3 cellular contexts compared by ENCODE assay signal in genomic region chr11:36679547-36679946, GRCh38.
DNase-seq lines count a peak whose midpoint lies in the region; ATAC-seq, FAIRE-seq and TF ChIP-seq lines count a peak whose summit lies in the region.
"Not testable (repeated sequence)": the region's sequence is repeated elsewhere in the genome, so short reads cannot be mapped to it uniquely, and the experiment has no call there.

No MANE protein-coding gene starts in this region.

- WGBS in K562 (ENCODE audit: insufficient coverage, low coverage, missing lambda C conversion rate): 2% methylated on average over 6 of the region's 6 CpGs

- H3K36me3 ChIP-seq in DND-41 (ENCODE audit: insufficient read depth, low read length); HEK293 (ENCODE audit: control insufficient read depth in 2 of 2, insufficient read depth in 1 of 2, low read length in 2 of 2); K562 (ENCODE audit: control insufficient read depth, insufficient read depth, low read length): not testable (repeated sequence)

- CTCF ChIA-PET in HEK293 (lab: Yijun Ruan, JAX); K562 (lab: Yijun Ruan, JAX; ENCODE audit: low intra/inter-chr PET ratio): not testable (repeated sequence)

- H3K4me1 ChIP-seq in DND-41 (ENCODE audit: insufficient read depth, low read length): peaks cover 53% of the 10 kb centered on the region
- not testable (repeated sequence) for H3K4me1 ChIP-seq in HEK293 (ENCODE audit: control insufficient read depth, insufficient read depth, low read length); K562 (replicated peaks in 1 of 2; ENCODE audit: control insufficient read depth in 2 of 2, insufficient read depth in 2 of 2, low read length in 2 of 2)

- BruUV-seq in K562 (replicated peaks; lab: Mats Ljungman, UMichigan): not testable (repeated sequence)

- H3K4me2 ChIP-seq in DND-41 (ENCODE audit: insufficient read depth, low read length); K562 (ENCODE audit: insufficient read depth, low read length): not testable (repeated sequence)

- not testable (repeated sequence) for FAIRE-seq in K562 (lab: Jason Lieb, UNC)

- H3K4me3 ChIP-seq in DND-41 (ENCODE audit: low read depth in 1 of 2, low read length in 2 of 2); HEK293 (ENCODE audit: low read depth, low read length); K562: not testable (repeated sequence)

- in situ Hi-C loops in K562 (cut with MboI): not testable (repeated sequence)

- H3K79me2 ChIP-seq in DND-41 (ENCODE audit: insufficient read depth, low read length): peaks cover 15% of the 10 kb centered on the region; the same call in 1 of the 2 replicates
- not testable (repeated sequence) for H3K79me2 ChIP-seq in K562 (ENCODE audit: control insufficient read depth, insufficient read depth, low read length)

- TF ChIP-seq RAD21 in K562 (CRISPR knock-in tag; conservative IDR thresholded peaks at IDR 0.05 in 1 of 2, IDR thresholded peaks at IDR 0.05 in 1 of 2): not testable (repeated sequence)

- not testable (repeated sequence) for H4K20me1 ChIP-seq in DND-41 (ENCODE audit: insufficient read depth, low read length); K562 (replicated peaks; ENCODE audit: control insufficient read depth, insufficient read depth, low read length)

- not testable (repeated sequence) for TF ChIP-seq CTCF in DND-41 (IDR thresholded peaks at IDR 0.05; ENCODE audit: borderline replicate concordance, extremely low read depth, low read length, poor library complexity, severe bottlenecking); HEK293 (tag by site-specific recombination; IDR thresholded peaks at IDR 0.05); K562 (IDR thresholded peaks at IDR 0.05 in 2 of 3, conservative IDR thresholded peaks at IDR 0.05 in 1 of 3; ENCODE audit: insufficient read depth in 2 of 3, low read depth in 1 of 3, low read length in 3 of 3)

- ATAC-seq in DND-41 (ENCODE audit: insufficient read depth, low read depth); K562: not testable (repeated sequence)

- H3K9ac ChIP-seq in DND-41 (ENCODE audit: low read depth, low read length); K562 (ENCODE audit: insufficient read depth in 1 of 2, low read depth in 2 of 2, low read length in 2 of 2): not testable (repeated sequence)

- H3K9me1 ChIP-seq in K562 (ENCODE audit: control insufficient read depth, insufficient read depth, low read length): not testable (repeated sequence)

- not testable (repeated sequence) for H2AFZ ChIP-seq in DND-41 (ENCODE audit: low read depth, low read length); K562 (ENCODE audit: low read depth, low read length)

- TF ChIP-seq EP300 in K562 (IDR thresholded peaks at IDR 0.05; ENCODE audit: low read length): not testable (repeated sequence)

- intact Hi-C loops in K562 (cut with micrococcal nuclease): not testable (repeated sequence)

- TF ChIP-seq POLR2A in K562 (conservative IDR thresholded peaks at IDR 0.05): not testable (repeated sequence)

- H3K9me3 ChIP-seq in DND-41 (ENCODE audit: insufficient read depth, low read length, severe bottlenecking): peaks cover 19% of the 10 kb centered on the region
- not testable (repeated sequence) for H3K9me3 ChIP-seq in HEK293 (ENCODE audit: control insufficient read depth, insufficient read depth, low read depth, low read length); K562 (replicated peaks; ENCODE audit: control insufficient read depth, insufficient read depth, low read depth, low read length)

- not testable (repeated sequence) for H3K27me3 ChIP-seq in DND-41 (ENCODE audit: insufficient read depth, low read length, poor library complexity); K562 (ENCODE audit: control insufficient read depth in 2 of 2, insufficient read depth in 2 of 2, low read length in 2 of 2)

- POLR2A ChIA-PET in HEK293 (lab: Yijun Ruan, JAX); K562 (lab: Yijun Ruan, JAX): not testable (repeated sequence)

- H3K27ac ChIP-seq in DND-41 (ENCODE audit: low read length): peak overlapping the region; percentile 73
- not testable (repeated sequence) for H3K27ac ChIP-seq in HEK293 (ENCODE audit: extremely low read depth, low read depth, low read length); K562 (ENCODE audit: extremely low read depth, low read depth, low read length)

- DNase-seq in DND-41; K562 (ENCODE audit: extremely low read depth in 1 of 4, low spot score in 3 of 4): not testable (repeated sequence)

TF ChIP-seq in HEK293, 187 proteins besides CTCF, POLR2A, EP300 and RAD21:
- TF ChIP-seq ZNF146 (tag by site-specific recombination; IDR thresholded peaks at IDR 0.05): peak; percentile 59; the same call in 1 of the 2 replicates

TF ChIP-seq in K562, 482 proteins besides CTCF, POLR2A, EP300 and RAD21:
- peak; percentile 78 for TF ChIP-seq ZNF146 (CRISPR knock-in tag; IDR thresholded peaks at IDR 0.05; ENCODE audit: unreplicated experiment)
